ENCODE assay signal across 1 cellular context in the genomic region with DNA sequence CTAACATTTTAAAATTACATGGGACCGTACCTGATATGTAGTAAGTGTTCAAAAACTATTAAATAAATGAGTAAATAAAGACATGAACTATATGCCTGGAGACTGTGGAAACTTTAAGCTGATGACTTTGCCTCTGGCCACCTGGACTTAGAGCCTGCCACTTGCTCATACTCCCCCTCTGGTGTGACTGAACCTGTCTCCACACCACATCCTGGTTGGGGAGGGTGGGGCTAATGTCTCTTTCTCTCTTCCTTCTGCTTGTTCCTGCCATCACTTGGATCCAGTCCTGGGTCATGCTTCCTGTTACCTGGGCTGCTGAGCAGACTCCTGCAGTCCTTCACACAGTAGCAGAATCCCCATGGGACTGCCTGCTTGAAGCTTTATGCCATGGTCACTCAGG.
TF ChIP-seq lines count a peak whose summit lies in the region.

No MANE protein-coding gene starts in this region.

TF ChIP-seq in K562, 482 proteins besides CTCF, POLR2A, EP300 and RAD21 (continued from another document):
- TF ChIP-seq MTF1 (CRISPR knock-in tag; IDR thresholded peaks at IDR 0.05; ENCODE audit: borderline replicate concordance) (no peak), ZC3H4 (CRISPR knock-in tag; IDR thresholded peaks at IDR 0.05; ENCODE audit: borderline replicate concordance) (no peak), GATA2 (CRISPR knock-in tag; IDR thresholded peaks at IDR 0.05) (no peak)
